In the genomic region with DNA sequence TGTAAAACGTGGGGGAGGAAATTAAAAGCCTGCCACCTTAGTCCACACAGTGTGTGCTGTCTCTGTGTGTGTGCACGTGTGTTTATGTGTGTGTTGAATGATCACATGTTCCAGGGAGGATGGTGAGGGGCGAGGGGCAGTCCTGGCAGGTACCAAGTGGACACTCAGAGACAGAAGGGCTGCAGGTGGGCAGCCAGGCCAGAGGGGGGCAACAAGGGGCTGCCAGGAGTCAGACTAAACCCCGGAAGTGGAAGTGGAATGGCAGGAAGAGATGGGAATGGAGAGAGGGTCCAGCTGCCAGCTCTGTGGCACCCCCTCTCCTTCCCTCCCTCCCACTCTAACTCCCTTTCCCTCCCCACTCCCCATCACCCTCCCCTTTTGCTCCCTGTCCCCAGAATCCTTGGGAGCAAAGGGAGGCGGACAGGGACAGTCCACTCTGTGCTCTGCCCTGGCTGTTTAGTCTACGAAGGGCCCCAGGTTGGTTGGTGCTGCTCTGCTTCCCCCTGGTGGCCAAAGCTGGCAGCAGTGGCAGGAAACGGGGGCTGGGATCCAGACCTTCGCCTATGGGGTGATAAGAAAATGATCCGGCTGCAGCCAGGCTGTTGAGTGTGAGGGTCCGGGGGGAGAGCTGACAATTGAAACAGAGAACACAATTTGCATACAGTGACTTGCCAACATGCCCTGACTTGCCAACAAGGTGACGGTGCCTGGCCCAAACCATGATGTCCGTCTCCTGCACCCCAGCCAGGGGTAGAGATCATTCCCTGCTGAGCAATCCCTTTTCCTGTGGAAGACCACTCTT, we compare ENCODE assay signal across 8 cellular contexts. TPM values are rescaled to one million over a fixed set of nuclear protein-coding genes. Genes with fewer than 3 reads are reported as not detected.
A peak's percentile ranks its signal among the peaks of the same experiment; 100 is the strongest.
DNase-seq lines count a peak whose midpoint lies in the region; ATAC-seq and TF ChIP-seq lines count a peak whose summit lies in the region.

No MANE protein-coding gene starts in this region.

- DNase-seq in AG08396 (ENCODE audit: low spot score) (peak; percentile 88), glomerular endothelial cell (ENCODE audit: extremely low read depth, low read depth, low spot score) (peak; percentile 52), osteoblast (ENCODE audit: insufficient read length, low spot score, missing footprints) (peak; percentile 92), suprapubic skin (ENCODE audit: low spot score in 2 of 2) (peak in 1 of 2 donors; percentile 74)
- DNase-seq in activated naive CD4-positive, alpha-beta T cell (lab: John Stamatoyannopoulos, UW), result peak; percentile 20 to 64 (median 40)

- peak overlapping the region; percentile 46 for H3K4me2 ChIP-seq in osteoblast (ENCODE audit: insufficient read depth, low read length)

- H3K4me3 ChIP-seq in osteoblast (ENCODE audit: insufficient read depth, low read length) (peak overlapping the region; percentile 17), suprapubic skin (peak overlapping the region; percentile 18)

- H3K79me2 ChIP-seq in osteoblast (ENCODE audit: insufficient read depth, low read length), result no peaks in the 10 kb centered on the region

- WGBS in suprapubic skin, result 30% methylated on average over 12 of the region's 12 CpGs

- TF ChIP-seq EP300 in suprapubic skin (IDR thresholded peaks at IDR 0.05), result no peak

- H2AFZ ChIP-seq in osteoblast (ENCODE audit: low read length), result peak overlapping the region; percentile 90

- TF ChIP-seq CTCF in osteoblast (IDR thresholded peaks at IDR 0.05; ENCODE audit: extremely low read depth, low read depth, low read length) (peak; percentile 90), suprapubic skin (IDR thresholded peaks at IDR 0.05) (peak; percentile 50 to 83)

- TF ChIP-seq POLR2A in Raji (IDR thresholded peaks at IDR 0.05; ENCODE audit: insufficient read depth, low read depth, low read length) (0 out of 2 replicates have a peak, but pooled peaks have one; percentile 30), suprapubic skin (IDR thresholded peaks at IDR 0.05) (no peak)

- no peaks in the 10 kb centered on the region for H4K20me1 ChIP-seq in osteoblast (ENCODE audit: insufficient read depth, low read length)

- H3K9me3 ChIP-seq in KOPT-K1 (ENCODE audit: insufficient read depth, low read length, poor library complexity, severe bottlenecking), result no peaks in the 10 kb centered on the region
- H3K9me3 ChIP-seq in osteoblast (ENCODE audit: low read depth, low read length), result no peaks in the 10 kb centered on the region
- no peaks in the 10 kb centered on the region for H3K9me3 ChIP-seq in suprapubic skin

- peak; percentile 75 for ATAC-seq in GM18868 (IDR thresholded peaks at IDR 0.05; ENCODE audit: unreplicated experiment)

- H3K27ac ChIP-seq in KOPT-K1 (ENCODE audit: low read depth, low read length, poor library complexity, severe bottlenecking) (peak overlapping the region; percentile 33), osteoblast (ENCODE audit: low read depth, low read length) (peak overlapping the region; percentile 54), suprapubic skin (no peak overlapping the region)

- H3K36me3 ChIP-seq in KOPT-K1 (ENCODE audit: insufficient read depth, low read length) (no peaks in the 10 kb centered on the region), osteoblast (ENCODE audit: insufficient read depth, low read length) (no peaks in the 10 kb centered on the region), suprapubic skin (no peaks in the 10 kb centered on the region)

- H3K4me1 ChIP-seq in osteoblast (ENCODE audit: insufficient read depth, low read length) (peaks cover 40% of the 10 kb centered on the region), suprapubic skin (peaks cover 22% of the 10 kb centered on the region)

- no peaks in the 10 kb centered on the region for H3K27me3 ChIP-seq in osteoblast (ENCODE audit: insufficient read depth, low read length)
- H3K27me3 ChIP-seq in suprapubic skin, result no peaks in the 10 kb centered on the region

RNA-seq across cellular contexts. Expression of a gene that starts 24.4 kb away (rescaled TPM):
- total RNA-seq in glomerular endothelial cell, result 1.4 and 2.3 TPM in 2 replicates
- total RNA-seq in osteoblast, result 0.36 and 0.59 TPM in 2 replicates
- 10 to 100 TPM in 3 of 4 donors, 1 to 10 TPM in 1; 5.5 to 15.9 (median 12.8) TPM for total RNA-seq in suprapubic skin

RNA-seq across cellular contexts. Expression of a gene that starts 29.6 kb away (rescaled TPM):
- 1.1 TPM in 1 of 2 replicates, not detected in the other for total RNA-seq in glomerular endothelial cell
- total RNA-seq in osteoblast, result 0.72 and 1.8 TPM in 2 replicates
- under 1 TPM in 3 of 4 donors, not detected in 1; 0.38 to 0.89 (median 0.38) TPM for total RNA-seq in suprapubic skin
